ENCODE assay signal across 10 cellular contexts in the genomic region with DNA sequence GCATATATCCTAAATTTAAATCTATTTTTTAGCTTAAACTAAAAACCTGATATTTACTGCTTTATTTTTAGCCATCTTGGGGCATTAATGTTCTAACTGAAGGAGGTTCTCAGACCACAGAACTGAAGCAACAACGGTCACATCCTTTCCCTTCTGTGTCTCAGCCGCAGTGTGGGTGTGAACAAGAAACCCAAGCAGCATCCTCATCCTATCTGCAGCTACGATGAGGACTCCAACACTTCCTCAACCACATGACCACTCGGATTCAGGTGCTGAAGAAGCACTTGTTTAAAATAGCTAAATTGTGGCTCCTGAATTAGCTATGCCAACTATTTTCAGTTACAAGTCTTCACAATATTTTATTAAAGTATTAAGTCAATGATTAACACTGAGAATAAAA. TPM values are rescaled to one million over a fixed set of nuclear protein-coding genes. Genes with fewer than 3 reads are reported as not detected.
A peak's percentile ranks its signal among the peaks of the same experiment; 100 is the strongest.
DNase-seq lines count a peak whose midpoint lies in the region; ATAC-seq and TF ChIP-seq lines count a peak whose summit lies in the region.
"Had no signal": no experiment of that assay in that cellular context is flagged by ENCODE, and none has a peak within 500 bp of the region (broad histone marks: within the 10 kb centered on the region; RNA-seq: fewer than 3 reads in every experiment).

No MANE protein-coding gene starts in this region.

- TF ChIP-seq CTCF in gastroesophageal sphincter (IDR thresholded peaks at IDR 0.05): no peak

- H3K9me3 Mint-ChIP-seq in T-helper 2 cell treated with Interferon-gamma antibody and Interleukin-4, amounts not matched to agents 5 μg/mL and 100 μg/mL, for 36 hours: no peaks in the 10 kb centered on the region

- peak overlapping the region; percentile 58 for H3K4me3 Mint-ChIP-seq in T-helper 2 cell treated with Interferon-gamma antibody and Interleukin-4, amounts not matched to agents 5 μg/mL and 100 μg/mL, for 36 hours

- DNase-seq in NK-92 treated with Interleukin-12 subunit alpha and Interleukin-12 subunit beta, amount 100 ng/mL, for 24 hours (lab: John Stamatoyannopoulos, UW): peak; percentile 76
- DNase-seq in NK-92 (lab: John Stamatoyannopoulos, UW; ENCODE audit: unreplicated experiment) (no peak), NCI-H1048 (lab: John Stamatoyannopoulos, UW) (no peak), LoVo (ENCODE audit: low spot score) (no peak), substantia nigra (lab: John Stamatoyannopoulos, UW) (no peak)
- DNase-seq in T-helper 2 cell treated with Interferon-gamma antibody and Interleukin-4, amounts not matched to agents 5 μg/mL and 100 μg/mL, for 36 hours (ENCODE audit: low spot score): peak; percentile 69

- H3K36me3 ChIP-seq in gastroesophageal sphincter: peaks cover 0 to 6% of the 10 kb centered on the region in 2 donors

- TF ChIP-seq EP300 in gastroesophageal sphincter (IDR thresholded peaks at IDR 0.05): no peak

- peaks cover 22% of the 10 kb centered on the region for H3K36me3 Mint-ChIP-seq in T-helper 2 cell treated with Interferon-gamma antibody and Interleukin-4, amounts not matched to agents 5 μg/mL and 100 μg/mL, for 36 hours (ENCODE audit: low read depth)

- 8 to 16% methylated on average over 4 of the region's 4 CpGs for WGBS in gastroesophageal sphincter (ENCODE audit: low coverage in 1 of 2), 2 donors

- peak overlapping the region in 3 of 4 donors; percentile 36 to 100 (median 98) for H3K27ac ChIP-seq in gastroesophageal sphincter
- H3K27ac ChIP-seq in substantia nigra (ENCODE audit: low read depth, low read length, poor library complexity, severe bottlenecking): no peak overlapping the region
- H3K27ac ChIP-seq: 22Rv1, SJSA1 had no signal

- H3K4me1 Mint-ChIP-seq in T-helper 2 cell treated with Interferon-gamma antibody and Interleukin-4, amounts not matched to agents 5 μg/mL and 100 μg/mL, for 36 hours (ENCODE audit: low read depth): peaks cover 55% of the 10 kb centered on the region

- H3K27me3 ChIP-seq in gastroesophageal sphincter: no peaks in the 10 kb centered on the region
- H3K27me3 ChIP-seq: SJSA1 had no signal

- ATAC-seq in HG03103 (IDR thresholded peaks at IDR 0.05; ENCODE audit: low read depth, unreplicated experiment) (peak; percentile 81), gastroesophageal sphincter (no peak)

- H3K9me3 ChIP-seq in gastroesophageal sphincter: no peaks in the 10 kb centered on the region

- TF ChIP-seq POLR2A in gastroesophageal sphincter (IDR thresholded peaks at IDR 0.05): no peak

- peaks cover 15 to 84% (median 41%) of the 10 kb centered on the region in 3 donors for H3K4me1 ChIP-seq in gastroesophageal sphincter

- peak overlapping the region; percentile 86 for H3K27ac Mint-ChIP-seq in T-helper 2 cell treated with Interferon-gamma antibody and Interleukin-4, amounts not matched to agents 5 μg/mL and 100 μg/mL, for 36 hours

- no peaks in the 10 kb centered on the region for H3K27me3 Mint-ChIP-seq in T-helper 2 cell treated with Interferon-gamma antibody and Interleukin-4, amounts not matched to agents 5 μg/mL and 100 μg/mL, for 36 hours (ENCODE audit: low read depth)

- H3K4me3 ChIP-seq in gastroesophageal sphincter: no peak overlapping the region
- H3K4me3 ChIP-seq: SJSA1 had no signal

RNA-seq across cellular contexts. Expression of gene ESYT2, which starts 5.3 kb away (rescaled TPM):
- 100 to 1,000 TPM; 209 to 286 (median 230) TPM for total RNA-seq in gastroesophageal sphincter

RNA-seq across cellular contexts. Expression of gene DYNC2I1, which starts 32.3 kb away (rescaled TPM):
- 10 to 100 TPM; 11.6 to 36.9 (median 23.4) TPM for total RNA-seq in gastroesophageal sphincter

Comparison
In these comparisons a context has a peak if more than half of its experiments do, and no peak if none do; other contexts are left out.
1. DNase-seq: peak in NK-92 treated with Interleukin-12 subunit alpha and Interleukin-12 subunit beta, amount 100 ng/mL, for 24 hours (single experiment) and T-helper 2 cell treated with Interferon-gamma antibody and Interleukin-4, amounts not matched to agents 5 μg/mL and 100 μg/mL, for 36 hours (single experiment); none in NK-92 (single experiment), NCI-H1048 (single experiment), LoVo (single experiment) and substantia nigra (0 of 49).